Comparison of ENCODE assay signal across 8 cellular contexts in the genomic region with DNA sequence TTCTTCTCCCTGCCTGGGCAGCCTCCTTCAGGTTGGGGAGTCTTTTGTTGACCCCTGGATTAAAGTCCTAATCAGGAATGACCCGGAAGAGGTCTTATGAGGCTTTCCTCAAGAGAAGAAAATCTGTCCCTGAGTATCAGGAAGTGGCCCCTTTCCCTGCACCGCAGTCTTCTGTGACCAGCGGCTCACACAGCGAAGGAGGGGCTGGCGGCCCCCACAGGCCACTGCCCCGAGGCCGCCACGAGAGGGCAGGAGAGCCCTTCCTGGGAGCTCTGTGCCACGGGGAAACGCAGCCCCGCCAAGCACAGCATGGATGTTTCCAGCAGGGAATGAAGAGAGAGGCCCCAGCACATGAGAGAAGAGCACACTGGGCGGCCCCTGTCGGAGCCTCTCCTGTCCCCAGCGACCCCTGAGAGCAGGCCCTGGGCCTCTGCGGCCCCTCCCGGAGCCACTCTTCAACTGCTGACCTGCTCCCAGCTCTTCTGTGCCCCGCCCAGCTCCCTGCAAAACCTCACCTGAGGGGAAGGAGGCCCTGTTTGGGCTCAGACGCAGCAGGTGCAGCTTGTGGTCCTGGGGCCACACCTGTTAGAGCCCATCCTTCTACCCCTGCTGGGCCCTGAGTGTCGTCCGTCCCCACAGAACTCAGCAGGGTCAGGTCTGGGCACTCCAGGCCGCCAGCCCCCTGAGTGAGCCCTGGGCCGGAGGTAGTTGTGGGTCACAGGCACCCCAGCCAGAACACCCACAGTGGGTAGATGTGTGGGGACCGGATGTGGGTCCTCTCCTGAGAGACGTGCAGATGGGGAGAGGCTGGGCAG. TPM values are rescaled to one million over a fixed set of nuclear protein-coding genes. Genes with fewer than 3 reads are reported as not detected.
DNase-seq lines count a peak whose midpoint lies in the region; ATAC-seq, FAIRE-seq and TF ChIP-seq lines count a peak whose summit lies in the region.

No MANE protein-coding gene starts in this region.

- CTCF ChIA-PET in Caco-2 (lab: Charles Lee): interaction anchor here (0.5 to 1.3 kb wide), 13 partner anchors 16 to 264 kb away, joined by 3 to 7 read pairs (median 4); no protein-coding TSS in a partner anchor
- CTCF ChIA-PET in endothelial cell of umbilical vein (lab: Charles Lee): interaction anchor here (0.8 to 3.8 kb wide), 25 partner anchors 13 to 588 kb away, joined by 3 to 48 read pairs (median 6); no protein-coding TSS in a partner anchor

- H3K4me1 ChIP-seq in Caco-2 (peaks cover 46% of the 10 kb centered on the region), HUES48 (ENCODE audit: control insufficient read depth, insufficient read depth, low read length) (peaks cover 25% of the 10 kb centered on the region), endothelial cell of umbilical vein (ENCODE audit: control insufficient read depth, extremely low read depth, insufficient read depth, low read length) (peaks cover 43% of the 10 kb centered on the region), mucosa of rectum (ENCODE audit: control insufficient read depth in 2 of 2, insufficient read depth in 2 of 2, low read length in 2 of 2) (peaks cover 26 to 27% of the 10 kb centered on the region in 2 donors)

- TF ChIP-seq CTCF in Caco-2 (IDR thresholded peaks at IDR 0.05; ENCODE audit: insufficient read depth in 1 of 2, low read depth in 1 of 2, low read length in 1 of 2, severe bottlenecking in 1 of 2, unreplicated experiment in 1 of 2) (peak; percentile 97), endothelial cell of umbilical vein (IDR thresholded peaks at IDR 0.05; ENCODE audit: extremely low read depth in 1 of 2, insufficient read depth in 1 of 2, low read depth in 1 of 2, low read length in 2 of 2) (peak; percentile 97 to 99)

- no peaks in the 10 kb centered on the region for H3K27me3 Mint-ChIP-seq in Caco-2 (ENCODE audit: insufficient read depth, unreplicated experiment)

- H3K9me1 ChIP-seq in endothelial cell of umbilical vein (replicated peaks; ENCODE audit: control insufficient read depth, extremely low read depth, insufficient read depth, low read length): no peaks in the 10 kb centered on the region

- no peak for TF ChIP-seq POLR2A in endothelial cell of umbilical vein (IDR thresholded peaks at IDR 0.05; ENCODE audit: low read depth, low read length)

- H2AFZ ChIP-seq in endothelial cell of umbilical vein (ENCODE audit: low read depth, low read length): peak overlapping the region; percentile 22

- H3K36me3 ChIP-seq in Caco-2 (ENCODE audit: control insufficient read depth, insufficient read depth, low read length): no peaks in the 10 kb centered on the region
- H3K36me3 ChIP-seq in HUES48 (ENCODE audit: control insufficient read depth, insufficient read depth, low read length): 0 out of 2 replicates have a peak, but pooled peaks cover 4% of the 10 kb centered on the region
- no peaks in the 10 kb centered on the region for H3K36me3 ChIP-seq in endothelial cell of umbilical vein (ENCODE audit: control insufficient read depth in 2 of 2, extremely low read depth in 1 of 2, insufficient read depth in 2 of 2, low read length in 2 of 2)
- no peaks in the 10 kb centered on the region for H3K36me3 ChIP-seq in mucosa of rectum (ENCODE audit: control insufficient read depth in 2 of 2, insufficient read depth in 2 of 2, low read length in 2 of 2)

- dilution Hi-C loops in endothelial cell of umbilical vein (cut with MboI; ENCODE audit: extremely low pct_ligation_motif_present, low sequenced_read_pairs): no loop called here

- no TSS peak for BruUV-seq in Caco-2 (replicated peaks; lab: Mats Ljungman, UMichigan)
- no TSS peak for BruUV-seq in endothelial cell of umbilical vein (replicated peaks; lab: Mats Ljungman, UMichigan)

- peak overlapping the region; percentile 80 for H3K27ac Mint-ChIP-seq in Caco-2 (ENCODE audit: unreplicated experiment)

- H3K79me2 ChIP-seq in endothelial cell of umbilical vein (ENCODE audit: control insufficient read depth, insufficient read depth, low read length): peaks cover 14% of the 10 kb centered on the region

- H3K27me3 ChIP-seq in Caco-2 (replicated peaks; ENCODE audit: control insufficient read depth, insufficient read depth, low read length) (no peaks in the 10 kb centered on the region), HUES48 (ENCODE audit: control insufficient read depth, insufficient read depth, low read length) (no peaks in the 10 kb centered on the region), endothelial cell of umbilical vein (ENCODE audit: control insufficient read depth in 2 of 2, insufficient read depth in 2 of 2, low read length in 2 of 2) (no peaks in the 10 kb centered on the region), mucosa of rectum (ENCODE audit: control insufficient read depth in 2 of 2, insufficient read depth in 2 of 2, low read length in 2 of 2) (no peaks in the 10 kb centered on the region)

- H3K9me3 Mint-ChIP-seq in Caco-2 (ENCODE audit: unreplicated experiment): no peaks in the 10 kb centered on the region

- H3K9ac ChIP-seq in HUES48 (ENCODE audit: low read depth, low read length) (no peak overlapping the region), endothelial cell of umbilical vein (replicated peaks; ENCODE audit: extremely low read depth, insufficient read depth, low read length) (peak overlapping the region; percentile 97), mucosa of rectum (ENCODE audit: low read depth in 1 of 2, low read length in 2 of 2) (peak overlapping the region; percentile 24 to 63)

- H3K4me1 Mint-ChIP-seq in Caco-2 (ENCODE audit: low read depth, unreplicated experiment): peaks cover 18% of the 10 kb centered on the region

- H3K9me3 ChIP-seq in Caco-2 (0 out of 2 replicates have a peak, but pooled peaks cover 3% of the 10 kb centered on the region), HUES48 (ENCODE audit: control insufficient read depth, insufficient read depth, low read length) (no peaks in the 10 kb centered on the region), endothelial cell of umbilical vein (replicated peaks; ENCODE audit: control insufficient read depth, insufficient read depth, low read length) (no peaks in the 10 kb centered on the region), mucosa of rectum (ENCODE audit: control insufficient read depth in 2 of 2, low read length in 2 of 2) (no peaks in the 10 kb centered on the region)

- intact Hi-C loops in Caco-2 (cut with micrococcal nuclease; ENCODE audit: unreplicated experiment) (loop anchor here (1.0 to 5.0 kb wide), 4 partner anchors 40 to 147 kb away; no protein-coding TSS in a partner anchor), endothelial cell of umbilical vein (cut with micrococcal nuclease) (loop anchor here (1.0 to 5.0 kb wide), 6 partner anchors 114 to 530 kb away; no protein-coding TSS in a partner anchor)

- no peak overlapping the region for H3K4me3 Mint-ChIP-seq in Caco-2 (ENCODE audit: unreplicated experiment)

- peak; percentile 85 to 89 for DNase-seq in Caco-2
- DNase-seq in OCI-M1 (lab: John Stamatoyannopoulos, UW): peak; percentile 96
- DNase-seq in activated T-cell treated with anti-CD3 and anti-CD28 coated beads for 24 hours (ENCODE audit: low read depth): peak; percentile 68
- DNase-seq in endothelial cell of umbilical vein (ENCODE audit: low read depth, low spot score): peak; percentile 83
- DNase-seq in stimulated activated CD8-positive, alpha-beta memory T cell treated with anti-CD3 and anti-CD28 coated beads, Interleukin-2, amount 100 ng/mL, for 48 hours (ENCODE audit: low read depth in 2 of 2): peak; percentile 57 to 68

- FAIRE-seq in endothelial cell of umbilical vein (lab: Jason Lieb, UNC): peak; percentile 92

- H3K4me3 ChIP-seq in Caco-2 (ENCODE audit: low read depth, low read length) (no peak overlapping the region), HUES48 (ENCODE audit: low read depth, low read length) (no peak overlapping the region), endothelial cell of umbilical vein (replicated peaks in 1 of 3; ENCODE audit: insufficient read depth in 1 of 3, low read depth in 1 of 3, low read length in 3 of 3) (no peak overlapping the region), mucosa of rectum (ENCODE audit: low read length in 2 of 2) (peak overlapping the region in 1 of 2 donors; percentile 24)

- H3K4me2 ChIP-seq in endothelial cell of umbilical vein (ENCODE audit: insufficient read depth, low read length): no peak overlapping the region

- POLR2A ChIA-PET in Caco-2 (lab: Charles Lee) (no interaction called here), endothelial cell of umbilical vein (lab: Charles Lee) (interaction anchor here (0.5 kb wide), 1 partner anchor 154 kb away, joined by 5 read pairs; no protein-coding TSS in a partner anchor)

- peak overlapping the region; percentile 12 for H3K27ac ChIP-seq in HUES48 (ENCODE audit: low read depth, low read length)
- peak overlapping the region; percentile 100 for H3K27ac ChIP-seq in endothelial cell of umbilical vein (ENCODE audit: insufficient read depth, low read depth, low read length)
- peak overlapping the region; percentile 86 to 89 for H3K27ac ChIP-seq in mucosa of rectum (ENCODE audit: low read depth in 2 of 2, low read length in 2 of 2)

- H3K36me3 Mint-ChIP-seq in Caco-2 (ENCODE audit: insufficient read depth, unreplicated experiment): peaks cover 21% of the 10 kb centered on the region

- no peaks in the 10 kb centered on the region for H4K20me1 ChIP-seq in endothelial cell of umbilical vein (replicated peaks; ENCODE audit: control insufficient read depth, extremely low read depth, insufficient read depth, low read length)

- no peak for ATAC-seq in HG02884 (IDR thresholded peaks at IDR 0.05; ENCODE audit: unreplicated experiment)

TF ChIP-seq in endothelial cell of umbilical vein, 7 proteins besides CTCF, POLR2A, EP300 and RAD21:
- TF ChIP-seq FOS (IDR thresholded peaks at IDR 0.05; ENCODE audit: borderline replicate concordance, insufficient read depth, low read length) (no peak), MAX (IDR thresholded peaks at IDR 0.05; ENCODE audit: insufficient read depth, insufficient read length) (peak; percentile 45), EZH2 (IDR thresholded peaks at IDR 0.05; ENCODE audit: borderline replicate concordance, low read depth, low read length, severe bottlenecking) (no peak), POLR2AphosphoS5 (IDR thresholded peaks at IDR 0.05; ENCODE audit: insufficient read depth, low read depth, low read length) (peak; percentile 48)

RNA-seq across cellular contexts. Expression of gene POFUT2, which starts 4.9 kb away (rescaled TPM):
- 32.0 and 36.5 TPM in 2 replicates for total RNA-seq in Caco-2 (2022)
- 47.5 and 48.9 TPM in 2 replicates for total RNA-seq in endothelial cell of umbilical vein
- polyA plus RNA-seq in endothelial cell of umbilical vein: 29.6 and 30.7 TPM in 2 replicates
- polyA plus RNA-seq in endothelial cell of umbilical vein (2011; cell fraction: cytosol; rRNA removed): 23.4 and 24.8 TPM in 2 replicates
- 111 and 122 TPM in 2 replicates for polyA plus RNA-seq in endothelial cell of umbilical vein (2011; cell fraction: nucleus; rRNA removed)
- polyA plus RNA-seq in endothelial cell of umbilical vein (2012): 34.1 and 48.5 TPM in 2 replicates
- polyA minus RNA-seq in endothelial cell of umbilical vein: 22.6 and 24.2 TPM in 2 replicates
- polyA minus RNA-seq in endothelial cell of umbilical vein (2011; cell fraction: cytosol; rRNA and poly(A)+ RNA removed): 1.6 TPM
- polyA minus RNA-seq in endothelial cell of umbilical vein (2011; cell fraction: nucleus; rRNA and poly(A)+ RNA removed): 33.7 and 49.5 TPM in 2 replicates

Comparison
In these comparisons a context has a peak if more than half of its experiments do, and no peak if none do; other contexts are left out.
1. H3K27ac ChIP-seq: peak in every context shown above with its lines; median percentile 100 in endothelial cell of umbilical vein; 88 in mucosa of rectum; 12 in HUES48.